In genomic region chr7:24812313-24812945, GRCh38 we compare ENCODE assay signal across 8 cellular contexts. TPM values are rescaled to one million over a fixed set of nuclear protein-coding genes. Genes with fewer than 3 reads are reported as not detected.
DNase-seq lines count a peak whose midpoint lies in the region; ATAC-seq and TF ChIP-seq lines count a peak whose summit lies in the region.

No MANE protein-coding gene starts in this region.

- no peaks in the 10 kb centered on the region for H3K9me3 Mint-ChIP-seq in activated naive CD4-positive, alpha-beta T cell treated with anti-CD3 and anti-CD28 coated beads, Interleukin-2, amount 50 U/mL, for 72 hours

- DNase-seq in EH (ENCODE audit: low read depth) (peak; percentile 54), RKO (ENCODE audit: low spot score) (peak; percentile 55), left cardiac atrium (peak; percentile 49), retinal pigment epithelial cell (ENCODE audit: low read depth) (no peak), occipital lobe (lab: John Stamatoyannopoulos, UW) (no peak), NCI-H187 (lab: John Stamatoyannopoulos, UW) (no peak)
- peak in 1 of 2 donors; percentile 49 for DNase-seq in activated naive CD4-positive, alpha-beta T cell treated with anti-CD3 and anti-CD28 coated beads, Interleukin-2, amount 50 U/mL, for 72 hours (ENCODE audit: low spot score in 2 of 2)

- peak; percentile 57 for ATAC-seq in HG02798 (IDR thresholded peaks at IDR 0.05; ENCODE audit: poor library complexity, unreplicated experiment)
- ATAC-seq in activated naive CD4-positive, alpha-beta T cell treated with anti-CD3 and anti-CD28 coated beads, Interleukin-2, amount 50 U/mL, for 72 hours = peak; percentile 58 to 79
- ATAC-seq in left cardiac atrium = peak; percentile 87 to 90

- no peak overlapping the region for H3K4me3 ChIP-seq in retinal pigment epithelial cell (ENCODE audit: low read length)

- peaks cover 4 to 25% of the 10 kb centered on the region in 2 donors for H3K36me3 Mint-ChIP-seq in activated naive CD4-positive, alpha-beta T cell treated with anti-CD3 and anti-CD28 coated beads, Interleukin-2, amount 50 U/mL, for 72 hours

- intact Hi-C loops in left cardiac atrium (cut with DNase I) = no loop called here

- H3K27ac Mint-ChIP-seq in activated naive CD4-positive, alpha-beta T cell treated with anti-CD3 and anti-CD28 coated beads, Interleukin-2, amount 50 U/mL, for 72 hours = no peak overlapping the region

- TF ChIP-seq CTCF in retinal pigment epithelial cell (conservative IDR thresholded peaks at IDR 0.05; ENCODE audit: low read depth, low read length) = peak; percentile 85

RNA-seq across cellular contexts. Expression of gene GSDME, which starts 55.2 kb away (rescaled TPM):
- total RNA-seq in activated naive CD4-positive, alpha-beta T cell treated with anti-CD3 and anti-CD28 coated beads, Interleukin-2, amount 50 U/mL, for 72 hours = 1 to 10 TPM; 3.2 to 6.0 TPM
- total RNA-seq in left cardiac atrium (1 to 10 TPM; 6.4 to 8.6 TPM), occipital lobe (38.2 TPM)

Comparison
In these comparisons a context has a peak if more than half of its experiments do, and no peak if none do; other contexts are left out.
1. DNase-seq: peak in EH (single experiment), RKO (single experiment) and left cardiac atrium (single experiment); none in retinal pigment epithelial cell (single experiment), occipital lobe (single experiment) and NCI-H187 (0 of 2).
2. Peak in every context shown above with its lines, with median percentiles within 50 percentile points of each other: ATAC-seq.